15 cellular contexts compared by ENCODE assay signal in the genomic region with DNA sequence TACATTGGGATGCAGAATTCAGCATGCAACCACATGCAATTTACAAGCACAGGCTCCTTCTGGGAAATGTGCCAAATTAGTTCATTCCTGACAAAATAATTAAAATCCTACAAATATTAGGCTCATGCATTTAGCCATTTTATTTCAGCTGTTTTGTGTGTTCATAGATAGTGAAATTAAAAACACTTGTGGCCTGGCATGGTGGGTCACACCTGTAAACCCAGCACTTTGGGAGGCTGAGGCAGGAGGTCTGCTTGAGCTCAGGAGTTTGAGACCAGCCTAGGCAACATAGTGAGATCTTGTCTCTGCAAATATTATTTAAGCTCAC. TPM values are rescaled to one million over a fixed set of nuclear protein-coding genes. Genes with fewer than 3 reads are reported as not detected.
A peak's percentile ranks its signal among the peaks of the same experiment; 100 is the strongest.
DNase-seq lines count a peak whose midpoint lies in the region; ATAC-seq, FAIRE-seq and TF ChIP-seq lines count a peak whose summit lies in the region.
"Had no signal": no experiment of that assay in that cellular context is flagged by ENCODE, and none has a peak within 500 bp of the region (broad histone marks: within the 10 kb centered on the region; RNA-seq: fewer than 3 reads in every experiment).

No MANE protein-coding gene starts in this region.

- H4K20me1 ChIP-seq in hepatocyte (ENCODE audit: insufficient read depth, poor library complexity, severe bottlenecking), result no peaks in the 10 kb centered on the region

- no peaks in the 10 kb centered on the region for H3K79me2 ChIP-seq in hepatocyte

- peaks cover 5% of the 10 kb centered on the region for H3K27me3 Mint-ChIP-seq in HFFc6 (ENCODE audit: insufficient read depth)

- intact Hi-C loops in ascending aorta (cut with DNase I) (no loop called here), gastrocnemius medialis (cut with DNase I; ENCODE audit: low total_unique reads) (no loop called here)

- no peaks in the 10 kb centered on the region for H3K36me3 ChIP-seq in adipocyte (ENCODE audit: control insufficient read depth, insufficient read depth, low read length, severe bottlenecking)
- H3K36me3 ChIP-seq in hepatocyte (replicated peaks; ENCODE audit: insufficient read depth, low read depth), result no peaks in the 10 kb centered on the region
- no peaks in the 10 kb centered on the region for H3K36me3 ChIP-seq in small intestine (ENCODE audit: control insufficient read depth in 2 of 2, insufficient read depth in 2 of 2, low read length in 2 of 2)
- H3K36me3 ChIP-seq in ascending aorta, result no peaks in the 10 kb centered on the region
- no peaks in the 10 kb centered on the region for H3K36me3 ChIP-seq in gastrocnemius medialis

- no peaks in the 10 kb centered on the region for H3K9me3 Mint-ChIP-seq in HFFc6
- H3K9me3 Mint-ChIP-seq: H9 had no signal

- no peak for TF ChIP-seq POLR2A in gastrocnemius medialis (IDR thresholded peaks at IDR 0.05)

- ATAC-seq in HG02678 (IDR thresholded peaks at IDR 0.05; ENCODE audit: unreplicated experiment) (no peak), gastrocnemius medialis (no peak)
- ATAC-seq: activated CD8-positive, alpha-beta T cell treated with anti-CD3 and anti-CD28 coated beads, Interleukin-2, amount 10 ng/mL, durations not matched to agents 7 days and 5 days had no signal

- TF ChIP-seq CTCF in HFFc6 (IDR thresholded peaks at IDR 0.05), result no peak
- no peak for TF ChIP-seq CTCF in hepatocyte (IDR thresholded peaks at IDR 0.05; ENCODE audit: poor library complexity)
- TF ChIP-seq CTCF in ascending aorta (IDR thresholded peaks at IDR 0.05), result no peak
- TF ChIP-seq CTCF in gastrocnemius medialis (IDR thresholded peaks at IDR 0.05 in 4 of 5, conservative IDR thresholded peaks at IDR 0.05 in 1 of 5), result no peak

- in situ Hi-C loops in gastrocnemius medialis (cut with MboI; ENCODE audit: low sequenced_read_pairs in 4 of 4), result no loop called here

- FAIRE-seq in small intestine (lab: Jason Lieb, UNC), result no peak

- H3K27ac ChIP-seq in hepatocyte, result peak overlapping the region; percentile 89
- peak overlapping the region; percentile 27 to 73 for H3K27ac ChIP-seq in small intestine (ENCODE audit: low read depth in 1 of 2, low read length in 1 of 2)
- H3K27ac ChIP-seq in ascending aorta, result peak overlapping the region in 1 of 2 donors; percentile 65
- H3K27ac ChIP-seq in gastrocnemius medialis, result peak overlapping the region in 2 of 4 donors; percentile 27 to 72

- no peak overlapping the region for H3K4me2 ChIP-seq in hepatocyte

- H3K36me3 Mint-ChIP-seq in HFFc6 (ENCODE audit: low read depth), result no peaks in the 10 kb centered on the region

- H3K4me1 ChIP-seq in adipocyte (ENCODE audit: control insufficient read depth, insufficient read depth, low read length), result peaks cover 38% of the 10 kb centered on the region
- H3K4me1 ChIP-seq in hepatocyte (ENCODE audit: insufficient read depth), result peaks cover 34% of the 10 kb centered on the region
- H3K4me1 ChIP-seq in small intestine (ENCODE audit: control insufficient read depth in 2 of 2, insufficient read depth in 1 of 2, low read depth in 1 of 2, low read length in 1 of 2), result no peaks in the 10 kb centered on the region
- H3K4me1 ChIP-seq in ascending aorta, result peaks cover 0 to 11% of the 10 kb centered on the region in 2 donors
- peaks cover 24 to 26% of the 10 kb centered on the region in 2 donors for H3K4me1 ChIP-seq in gastrocnemius medialis

- peak overlapping the region; percentile 54; the same call in 1 of the 2 replicates for H3K4me3 Mint-ChIP-seq in HFFc6
- H3K4me3 Mint-ChIP-seq: activated CD8-positive, alpha-beta T cell treated with anti-CD3 and anti-CD28 coated beads, Interleukin-2, amount 10 ng/mL, durations not matched to agents 7 days and 5 days; H9 had no signal

- no peaks in the 10 kb centered on the region for H3K9me3 ChIP-seq in adipocyte (ENCODE audit: control insufficient read depth, low read length)
- no peaks in the 10 kb centered on the region for H3K9me3 ChIP-seq in hepatocyte (ENCODE audit: low read depth)
- H3K9me3 ChIP-seq in small intestine (ENCODE audit: control insufficient read depth, low read depth), result no peaks in the 10 kb centered on the region
- H3K9me3 ChIP-seq in ascending aorta, result no peaks in the 10 kb centered on the region
- no peaks in the 10 kb centered on the region for H3K9me3 ChIP-seq in gastrocnemius medialis
- H3K9me3 ChIP-seq: mucosa of descending colon had no signal

- H2AFZ ChIP-seq in hepatocyte, result no peak overlapping the region

- peak overlapping the region; percentile 17 for H3K9ac ChIP-seq in adipocyte (ENCODE audit: low read length)

- H3K27ac Mint-ChIP-seq in HFFc6, result peak overlapping the region; percentile 87
- H3K27ac Mint-ChIP-seq: activated CD8-positive, alpha-beta T cell treated with anti-CD3 and anti-CD28 coated beads, Interleukin-2, amount 10 ng/mL, durations not matched to agents 7 days and 5 days; H9 had no signal

- peak overlapping the region; percentile 55 for H3K4me3 ChIP-seq in adipocyte (ENCODE audit: low read length)
- H3K4me3 ChIP-seq in hepatocyte, result no peak overlapping the region
- H3K4me3 ChIP-seq in small intestine (ENCODE audit: low read depth in 1 of 2, low read length in 2 of 2), result no peak overlapping the region
- H3K4me3 ChIP-seq in ascending aorta, result no peak overlapping the region
- peak overlapping the region in 1 of 4 donors; percentile 15 for H3K4me3 ChIP-seq in gastrocnemius medialis
- H3K4me3 ChIP-seq: mucosa of descending colon had no signal

- H3K27me3 ChIP-seq in adipocyte (replicated peaks; ENCODE audit: control insufficient read depth, insufficient read depth, low read length) (no peaks in the 10 kb centered on the region), hepatocyte (no peaks in the 10 kb centered on the region), small intestine (ENCODE audit: control insufficient read depth in 2 of 2, insufficient read depth in 2 of 2, low read length in 2 of 2) (no peaks in the 10 kb centered on the region), ascending aorta (no peaks in the 10 kb centered on the region), gastrocnemius medialis (no peaks in the 10 kb centered on the region)

- DNase-seq in HFFc6, result no peak
- no peak for DNase-seq in adipocyte (ENCODE audit: low read depth)
- DNase-seq in hepatocyte (ENCODE audit: low spot score), result no peak
- DNase-seq in small intestine, result no peak
- DNase-seq in ascending aorta (ENCODE audit: low spot score in 2 of 2), result no peak
- DNase-seq in NCI-H2029 (lab: John Stamatoyannopoulos, UW), result no peak
- DNase-seq in gastrocnemius medialis, result no peak
- DNase-seq: activated CD8-positive, alpha-beta T cell treated with anti-CD3 and anti-CD28 coated beads, Interleukin-2, amount 10 ng/mL, durations not matched to agents 7 days and 5 days; activated effector memory CD4-positive, alpha-beta T cell treated with anti-CD3 and anti-CD28 coated beads, Interleukin-2, amount 50 U/mL, for 16 hours; central memory CD4-positive, alpha-beta T cell; H9; NCI-H524; retina had no signal

- H3K4me1 Mint-ChIP-seq in HFFc6 (ENCODE audit: low read depth), result peaks cover 51% of the 10 kb centered on the region

- no peaks in the 10 kb centered on the region for H3K9me2 ChIP-seq in hepatocyte (replicated peaks; ENCODE audit: insufficient read depth)

RNA-seq across cellular contexts. Expression of gene GPCPD1, which starts 47.0 kb away (rescaled TPM):
- 10 to 100 TPM; 15.1 to 18.5 (median 16.4) TPM for total RNA-seq in HFFc6 (2021; fragmentation: NEBNext Ultra II Directional; extraction: Animal tissue kit (Norgen Biotek cat#: 25700))
- total RNA-seq in hepatocyte (18.6 and 27.9 TPM in 2 replicates), ascending aorta (12.0 TPM), gastrocnemius medialis (10 to 100 TPM; 17.2 to 40.9 (median 22.0) TPM)
- polyA plus RNA-seq in hepatocyte (8.8 and 10.6 TPM in 2 replicates), small intestine (10 to 100 TPM in 2 of 3 donors, 1 to 10 TPM in 1; 9.5 to 29.1 (median 11.1) TPM)
